ENCODE assay signal across 23 cellular contexts in genomic region chr15:97706059-97706458, GRCh38.
"Had no signal": no experiment of that assay in that cellular context is flagged by ENCODE, and none has a peak within 500 bp of the region (broad histone marks: within the 10 kb centered on the region; RNA-seq: fewer than 3 reads in every experiment).

No MANE protein-coding gene starts in this region.

- DNase-seq: Kasumi-1, MG63, NCI-H1092, NCI-H1105 treated with DMSO at 0.1 percent for 48 hours, NCI-H1417 treated with DMSO at 0.1 percent for 48 hours, NCI-H146, NCI-H1694 treated with DMSO at 0.1 percent for 48 hours, NCI-H1930, NCI-H2081, NCI-H2107, NCI-H226, NCI-H446, NCI-H510A, NCI-H524 treated with DMSO at 0.1 percent for 48 hours, NCI-H69, NCI-H774, SHP77, SK-N-SH, SW 1271 had no signal

- H3K27me3 ChIP-seq: MG63 had no signal

- H3K27ac ChIP-seq: HL-60, KMS-11, RWPE1 had no signal

- H3K9me3 ChIP-seq: MG63, SK-N-SH had no signal

- ATAC-seq: K562 had no signal

- H3K36me3 ChIP-seq: MG63 had no signal

- H3K4me3 ChIP-seq: K562, MG63 had no signal
